ENCODE assay signal across 26 cellular contexts in genomic region chr4:56874918-56875317, GRCh38. TPM values are rescaled to one million over a fixed set of nuclear protein-coding genes. Genes with fewer than 3 reads are reported as not detected.
DNase-seq lines count a peak whose midpoint lies in the region; ATAC-seq and TF ChIP-seq lines count a peak whose summit lies in the region.
"Had no signal": no experiment of that assay in that cellular context is flagged by ENCODE, and none has a peak within 500 bp of the region (broad histone marks: within the 10 kb centered on the region; RNA-seq: fewer than 3 reads in every experiment).

No MANE protein-coding gene starts in this region.

- no peaks in the 10 kb centered on the region; the same call in 2 of the 3 replicates for H3K9me3 Mint-ChIP-seq in GM23338
- no peaks in the 10 kb centered on the region for H3K9me3 Mint-ChIP-seq in activated T-helper 2 cell treated with anti-CD3 and anti-CD28 coated beads, Interferon-gamma antibody, Interleukin-2, Interleukin-4, amounts not matched to agents 10 μg/mL and 5 μg/mL and 100 μg/mL, durations not matched to agents 14 hours and 24 hours and 36 hours
- H3K9me3 Mint-ChIP-seq: activated T-helper 17 cell treated with anti-CD3 and anti-CD28 coated beads, Interleukin-2, amount 50 U/mL, for 72 hours had no signal

- H3K9me3 ChIP-seq in PC-3 (ENCODE audit: low read length) = no peaks in the 10 kb centered on the region
- H3K9me3 ChIP-seq: ascending aorta, BE2C, neutrophil, prostate gland, tibial nerve had no signal

- H3K27me3 ChIP-seq in GM23338 (ENCODE audit: insufficient read depth) (no peaks in the 10 kb centered on the region), PC-3 (ENCODE audit: low read length) (no peaks in the 10 kb centered on the region)
- H3K27me3 ChIP-seq: ascending aorta, BE2C, tibial nerve had no signal

- intact Hi-C loops in PC-3 (cut with micrococcal nuclease) = no loop called here
- intact Hi-C loops in activated T-helper 2 cell treated with anti-CD3 and anti-CD28 coated beads, Interferon-gamma antibody, Interleukin-2, Interleukin-4, amounts not matched to agents 10 μg/mL and 5 μg/mL and 100 μg/mL, durations not matched to agents 14 hours and 24 hours and 36 hours (cut with micrococcal nuclease) = no loop called here

- no peaks in the 10 kb centered on the region for H3K36me3 Mint-ChIP-seq in GM23338 (ENCODE audit: low read depth)
- H3K36me3 Mint-ChIP-seq in activated T-helper 2 cell treated with anti-CD3 and anti-CD28 coated beads, Interferon-gamma antibody, Interleukin-2, Interleukin-4, amounts not matched to agents 10 μg/mL and 5 μg/mL and 100 μg/mL, durations not matched to agents 14 hours and 24 hours and 36 hours (ENCODE audit: low read depth) = no peaks in the 10 kb centered on the region
- H3K36me3 Mint-ChIP-seq: activated naive CD8-positive, alpha-beta T cell had no signal

- H3K9me2 ChIP-seq in GM23338 (ENCODE audit: insufficient read depth) (no peaks in the 10 kb centered on the region), PC-3 (replicated peaks; ENCODE audit: low read length) (no peaks in the 10 kb centered on the region)

- TF ChIP-seq CTCF in 22Rv1 (IDR thresholded peaks at IDR 0.05) = no peak
- no peak for TF ChIP-seq CTCF in GM23338 (conservative IDR thresholded peaks at IDR 0.05; ENCODE audit: low read depth in 2 of 2)
- no peak for TF ChIP-seq CTCF in PC-3 (conservative IDR thresholded peaks at IDR 0.05; ENCODE audit: low read depth, low read length)
- TF ChIP-seq CTCF in fibroblast of the aortic adventitia (IDR thresholded peaks at IDR 0.05; ENCODE audit: insufficient read depth, low read length) = no peak

- POLR2A ChIA-PET in PC-3 (lab: Charles Lee; ENCODE audit: unreplicated experiment) = no interaction called here

- H3K79me2 ChIP-seq in GM23338 (replicated peaks; ENCODE audit: insufficient read depth) = no peaks in the 10 kb centered on the region
- H3K79me2 ChIP-seq in PC-3 (ENCODE audit: low read length) = no peaks in the 10 kb centered on the region

- no peaks in the 10 kb centered on the region for H3K36me3 ChIP-seq in GM23338 (ENCODE audit: insufficient read depth)
- no peaks in the 10 kb centered on the region for H3K36me3 ChIP-seq in PC-3 (ENCODE audit: low read depth, low read length)
- H3K36me3 ChIP-seq: ascending aorta, BE2C, neutrophil, prostate gland, tibial nerve had no signal

- no TSS peak for BruUV-seq in PC-3 (replicated peaks; lab: Mats Ljungman, UMichigan)

- H3K4me2 ChIP-seq in GM23338 = peak overlapping the region; percentile 61
- peak overlapping the region; percentile 19; the same call in 1 of the 2 replicates for H3K4me2 ChIP-seq in PC-3 (ENCODE audit: low read length)
- H3K4me2 ChIP-seq: KMS-11 had no signal

- no peak overlapping the region for H3K9ac ChIP-seq in PC-3 (ENCODE audit: low read length)
- H3K9ac ChIP-seq: KMS-11 had no signal

- H2AFZ ChIP-seq in GM23338 (peak overlapping the region; percentile 12; the same call in 1 of the 2 replicates), PC-3 (ENCODE audit: low read length) (peak overlapping the region; percentile 51)

- H3K27ac ChIP-seq in 22Rv1 = peak overlapping the region; percentile 83
- H3K27ac ChIP-seq in GM23338 (ENCODE audit: low read depth) = peak overlapping the region; percentile 84
- no peak overlapping the region for H3K27ac ChIP-seq in PC-3 (ENCODE audit: low read length)
- H3K27ac ChIP-seq: ascending aorta, KMS-11, neutrophil, tibial nerve had no signal

- H3K4me1 ChIP-seq in GM23338 (ENCODE audit: insufficient read depth) (peaks cover 18% of the 10 kb centered on the region), PC-3 (ENCODE audit: insufficient read depth, low read length) (no peaks in the 10 kb centered on the region)
- H3K4me1 ChIP-seq: ascending aorta, BE2C, prostate gland had no signal

- H4K20me1 ChIP-seq in GM23338 (replicated peaks; ENCODE audit: insufficient read depth) (no peaks in the 10 kb centered on the region), PC-3 (ENCODE audit: low read length) (no peaks in the 10 kb centered on the region)

- H3K27ac Mint-ChIP-seq in GM23338 = peak overlapping the region; percentile 61
- H3K27ac Mint-ChIP-seq in activated T-helper 2 cell treated with anti-CD3 and anti-CD28 coated beads, Interferon-gamma antibody, Interleukin-2, Interleukin-4, amounts not matched to agents 10 μg/mL and 5 μg/mL and 100 μg/mL, durations not matched to agents 14 hours and 24 hours and 36 hours = no peak overlapping the region
- H3K27ac Mint-ChIP-seq: activated naive CD8-positive, alpha-beta T cell; activated T-helper 17 cell treated with anti-CD3 and anti-CD28 coated beads, Interleukin-2, amount 50 U/mL, for 72 hours had no signal

- no peak for DNase-seq in GM23338 (ENCODE audit: low spot score)
- DNase-seq in PC-3 = no peak
- peak; percentile 24 for DNase-seq in fibroblast of the aortic adventitia (ENCODE audit: low read depth)
- no peak for DNase-seq in EL
- no peak for DNase-seq in NOMO-1 treated with DMSO at 0.1 percent for 48 hours (lab: John Stamatoyannopoulos, UW; ENCODE audit: unreplicated experiment)
- DNase-seq in activated T-helper 2 cell treated with anti-CD3 and anti-CD28 coated beads, Interferon-gamma antibody, Interleukin-2, Interleukin-4, amounts not matched to agents 10 μg/mL and 5 μg/mL and 100 μg/mL, durations not matched to agents 14 hours and 24 hours and 36 hours (ENCODE audit: low spot score) = no peak
- DNase-seq: activated CD4-positive, alpha-beta T cell treated with anti-CD3 and anti-CD28 coated beads, Interleukin-2, amount 50 U/mL, for 4 hours; BE2C; dermis blood vessel endothelial cell; DMS79; glutamatergic neuron; NCI-H1694; NCI-H524 treated with DMSO at 0.1 percent for 48 hours; stimulated activated CD4-positive, alpha-beta T cell treated with anti-CD3 and anti-CD28 coated beads, Interleukin-15, amount 100 ng/mL, for 24 hours had no signal

- CTCF ChIA-PET in PC-3 (lab: Charles Lee) = no interaction called here

- H3K4me1 Mint-ChIP-seq in GM23338 = peaks cover 22% of the 10 kb centered on the region
- peaks cover 2% of the 10 kb centered on the region for H3K4me1 Mint-ChIP-seq in activated T-helper 2 cell treated with anti-CD3 and anti-CD28 coated beads, Interferon-gamma antibody, Interleukin-2, Interleukin-4, amounts not matched to agents 10 μg/mL and 5 μg/mL and 100 μg/mL, durations not matched to agents 14 hours and 24 hours and 36 hours (ENCODE audit: low read depth)
- H3K4me1 Mint-ChIP-seq: activated T-helper 17 cell treated with anti-CD3 and anti-CD28 coated beads, Interleukin-2, amount 50 U/mL, for 72 hours had no signal

- H3K4me3 Mint-ChIP-seq in GM23338 = peak overlapping the region; percentile 37
- no peak overlapping the region for H3K4me3 Mint-ChIP-seq in activated T-helper 2 cell treated with anti-CD3 and anti-CD28 coated beads, Interferon-gamma antibody, Interleukin-2, Interleukin-4, amounts not matched to agents 10 μg/mL and 5 μg/mL and 100 μg/mL, durations not matched to agents 14 hours and 24 hours and 36 hours (ENCODE audit: low read depth)
- H3K4me3 Mint-ChIP-seq: activated naive CD8-positive, alpha-beta T cell; activated T-helper 17 cell treated with anti-CD3 and anti-CD28 coated beads, Interleukin-2, amount 50 U/mL, for 72 hours had no signal

- H3K4me3 ChIP-seq in GM23338 (peak overlapping the region; percentile 20; the same call in 1 of the 2 replicates), PC-3 (ENCODE audit: low read length) (peak overlapping the region; percentile 25; the same call in 1 of the 2 replicates), fibroblast of the aortic adventitia (ENCODE audit: low read depth, low read length) (no peak overlapping the region)
- H3K4me3 ChIP-seq: ascending aorta, prostate gland, tibial nerve had no signal

- ATAC-seq in GM23338 = no peak
- ATAC-seq in PC-3 = no peak
- ATAC-seq in HG03045 (IDR thresholded peaks at IDR 0.05; ENCODE audit: unreplicated experiment) = no peak
- ATAC-seq: activated T-helper 17 cell treated with anti-CD3 and anti-CD28 coated beads, Interleukin-2, amount 50 U/mL, for 72 hours had no signal

- H3F3A ChIP-seq in GM23338 (replicated peaks; ENCODE audit: low read depth) (no peaks in the 10 kb centered on the region; the same call in 1 of the 2 replicates), PC-3 (ENCODE audit: low read length, unreplicated experiment) (no peaks in the 10 kb centered on the region)

- peaks cover 3% of the 10 kb centered on the region for H3K27me3 Mint-ChIP-seq in GM23338 (ENCODE audit: insufficient read depth, low read depth, poor library complexity)
- H3K27me3 Mint-ChIP-seq in activated T-helper 2 cell treated with anti-CD3 and anti-CD28 coated beads, Interferon-gamma antibody, Interleukin-2, Interleukin-4, amounts not matched to agents 10 μg/mL and 5 μg/mL and 100 μg/mL, durations not matched to agents 14 hours and 24 hours and 36 hours (ENCODE audit: low read depth) = peaks cover 8% of the 10 kb centered on the region
- H3K27me3 Mint-ChIP-seq: activated naive CD8-positive, alpha-beta T cell; activated T-helper 17 cell treated with anti-CD3 and anti-CD28 coated beads, Interleukin-2, amount 50 U/mL, for 72 hours had no signal

TF ChIP-seq in GM23338, 12 proteins besides CTCF, POLR2A, EP300 and RAD21:
- TF ChIP-seq EZH2 (IDR thresholded peaks at IDR 0.05; ENCODE audit: low read depth, unreplicated experiment) (no peak), NANOG (IDR thresholded peaks at IDR 0.05; ENCODE audit: borderline replicate concordance) (no peak), POLR2AphosphoS5 (IDR thresholded peaks at IDR 0.05; ENCODE audit: low read depth) (no peak), JUNB (IDR thresholded peaks at IDR 0.05; ENCODE audit: unreplicated experiment) (no peak)
TF ChIP-seq in GM23338: peak in this region for 0.

RNA-seq across cellular contexts. Expression of gene REST, which starts 32.8 kb away (rescaled TPM):
- total RNA-seq in GM23338 (2014; rRNA removed; shearing (Covaris generic)) = 55.1 and 61.5 TPM in 2 replicates
- polyA plus RNA-seq in GM23338 (2016; fragmentation: Nextera tagmentation; extraction: Ambion mirVana) = 34.2 and 44.7 TPM in 2 replicates
- total RNA-seq in PC-3 (2014; rRNA removed) = 21.7 and 22.4 TPM in 2 replicates
- 42.1 and 50.6 TPM in 2 replicates for total RNA-seq in fibroblast of the aortic adventitia (ENCODE audit: low replicate concordance)
- 44.5 and 47.7 TPM in 2 replicates for total RNA-seq in activated T-helper 2 cell treated with anti-CD3 and anti-CD28 coated beads, Interferon-gamma antibody, Interleukin-2, Interleukin-4, amounts not matched to agents 10 μg/mL and 5 μg/mL and 100 μg/mL, durations not matched to agents 14 hours and 24 hours and 36 hours

RNA-seq across cellular contexts. Expression of gene SPINK2, which starts 53.4 kb away (rescaled TPM):
- total RNA-seq in GM23338 (2014; rRNA removed; shearing (Covaris generic)) = 0.73 TPM in 1 of 2 replicates, not detected in the other
- 4.3 and 6.4 TPM in 2 replicates for polyA plus RNA-seq in GM23338 (2016; fragmentation: Nextera tagmentation; extraction: Ambion mirVana)
- total RNA-seq in PC-3 (2014; rRNA removed) = not detected in 2 replicates
- total RNA-seq in fibroblast of the aortic adventitia (ENCODE audit: low replicate concordance) = not detected in 2 replicates
- 0.75 TPM in 1 of 2 replicates, not detected in the other for total RNA-seq in activated T-helper 2 cell treated with anti-CD3 and anti-CD28 coated beads, Interferon-gamma antibody, Interleukin-2, Interleukin-4, amounts not matched to agents 10 μg/mL and 5 μg/mL and 100 μg/mL, durations not matched to agents 14 hours and 24 hours and 36 hours
- total RNA-seq: A172; activated T-helper 17 cell treated with anti-CD3 and anti-CD28 coated beads, Interleukin-2, amount 50 U/mL, for 72 hours; ascending aorta; cardiac septum; dermis blood vessel endothelial cell; HT-29; tibial nerve had no signal
